Comparison of ENCODE assay signal across 1 cellular context in genomic region chr1:77590653-77591052, GRCh38.
TF ChIP-seq lines count a peak whose summit lies in the region.

No MANE protein-coding gene starts in this region.

TF ChIP-seq in WTC11, 78 proteins besides CTCF, POLR2A, EP300 and RAD21 (continued from another document):
- TF ChIP-seq PRDM15 (CRISPR knock-in tag; IDR thresholded peaks at IDR 0.05) (no peak), ARID4B (CRISPR knock-in tag; IDR thresholded peaks at IDR 0.05; ENCODE audit: borderline replicate concordance) (no peak), AFF4 (CRISPR knock-in tag; IDR thresholded peaks at IDR 0.05; ENCODE audit: borderline replicate concordance) (no peak), USF2 (CRISPR knock-in tag; IDR thresholded peaks at IDR 0.05) (no peak), ELF4 (CRISPR knock-in tag; IDR thresholded peaks at IDR 0.05; ENCODE audit: low read depth) (no peak), ZNF281 (CRISPR knock-in tag; IDR thresholded peaks at IDR 0.05) (no peak), PRRX2 (CRISPR knock-in tag; IDR thresholded peaks at IDR 0.05) (no peak)
TF ChIP-seq in WTC11: peak in this region for 0.
